8 cellular contexts compared by ENCODE assay signal in genomic region chr17:74212262-74212912, GRCh38. TPM values are rescaled to one million over a fixed set of nuclear protein-coding genes. Genes with fewer than 3 reads are reported as not detected.
A peak's percentile ranks its signal among the peaks of the same experiment; 100 is the strongest.
DNase-seq lines count a peak whose midpoint lies in the region; ATAC-seq and TF ChIP-seq lines count a peak whose summit lies in the region.

No MANE protein-coding gene starts in this region.

- no CpG with 5 or more reads among the region's 44 CpGs for WGBS in mesendoderm (ENCODE audit: extremely low coverage, insufficient coverage, low lambda C conversion rate)

- peak overlapping the region; percentile 81 for H3K23ac ChIP-seq in mesendoderm (ENCODE audit: low read length)

- no peak overlapping the region for H2BK5ac ChIP-seq in mesendoderm (ENCODE audit: low read length)

- ATAC-seq in GM21526 (IDR thresholded peaks at IDR 0.05; ENCODE audit: low FRiP score, unreplicated experiment): peak; percentile 11
- ATAC-seq in upper lobe of right lung: peak; percentile 0
- no peak for ATAC-seq in HG02970 (IDR thresholded peaks at IDR 0.05; ENCODE audit: low FRiP score, unreplicated experiment)

- no peak overlapping the region for H4K5ac ChIP-seq in mesendoderm (ENCODE audit: low read length)

- no peak for TF ChIP-seq CTCF in 22Rv1 (IDR thresholded peaks at IDR 0.05)
- TF ChIP-seq CTCF in upper lobe of right lung (IDR thresholded peaks at IDR 0.05): no peak

- DNase-seq in SJSA1 (ENCODE audit: low read depth in 1 of 2, low spot score in 2 of 2) (peak in 1 of 2 experiments; percentile 34), mesendoderm (no peak), upper lobe of right lung (no peak), NAMALWA (ENCODE audit: low spot score) (no peak)

- peak overlapping the region; percentile 41 for H3K4me3 ChIP-seq in SJSA1
- no peak overlapping the region for H3K4me3 ChIP-seq in mesendoderm (ENCODE audit: low read length)
- H3K4me3 ChIP-seq in upper lobe of right lung: peak overlapping the region; percentile 71

- H3K56ac ChIP-seq in mesendoderm (ENCODE audit: low read length): peak overlapping the region; percentile 58

- H2BK15ac ChIP-seq in mesendoderm (replicated peaks; ENCODE audit: low read depth): no peak overlapping the region

- peak overlapping the region; percentile 99 for H3K4me3 Mint-ChIP-seq in dendritic cell treated with granulocyte-macrophage colony-stimulating factor and Interleukin-4, amounts not matched to agents 40 ng/mL and 50 ng/mL, for 4 days

- H3K4me1 Mint-ChIP-seq in dendritic cell treated with granulocyte-macrophage colony-stimulating factor and Interleukin-4, amounts not matched to agents 40 ng/mL and 50 ng/mL, for 4 days (ENCODE audit: low read depth): peaks cover 87% of the 10 kb centered on the region

- H3K27me3 ChIP-seq in SJSA1 (replicated peaks) (peaks cover 14% of the 10 kb centered on the region), mesendoderm (ENCODE audit: insufficient read depth, low read length, poor library complexity) (peaks cover 2% of the 10 kb centered on the region), upper lobe of right lung (no peaks in the 10 kb centered on the region)

- H3K27me3 Mint-ChIP-seq in dendritic cell treated with granulocyte-macrophage colony-stimulating factor and Interleukin-4, amounts not matched to agents 40 ng/mL and 50 ng/mL, for 4 days: no peaks in the 10 kb centered on the region

- H3K18ac ChIP-seq in mesendoderm (ENCODE audit: low read length): no peak overlapping the region

- peaks cover 94% of the 10 kb centered on the region for H3K36me3 Mint-ChIP-seq in dendritic cell treated with granulocyte-macrophage colony-stimulating factor and Interleukin-4, amounts not matched to agents 40 ng/mL and 50 ng/mL, for 4 days (ENCODE audit: low read depth)

- H3K9ac ChIP-seq in mesendoderm (ENCODE audit: low read length): peak overlapping the region; percentile 51

- H2AK5ac ChIP-seq in mesendoderm (ENCODE audit: low read length): no peak overlapping the region

- peaks cover 8% of the 10 kb centered on the region for H3K79me2 ChIP-seq in mesendoderm (ENCODE audit: control insufficient read depth, insufficient read depth, low read length)

- H3K27ac ChIP-seq in 22Rv1: peak overlapping the region; percentile 60
- H3K27ac ChIP-seq in SJSA1: no peak overlapping the region
- H3K27ac ChIP-seq in mesendoderm (ENCODE audit: low read depth, low read length): no peak overlapping the region
- peak overlapping the region; percentile 80 for H3K27ac ChIP-seq in upper lobe of right lung

- H2BK120ac ChIP-seq in mesendoderm (ENCODE audit: low read depth, low read length): no peak overlapping the region

- H3K79me1 ChIP-seq in mesendoderm (ENCODE audit: low read length): peaks cover 3% of the 10 kb centered on the region

- peaks cover 49% of the 10 kb centered on the region for H3K36me3 ChIP-seq in SJSA1
- H3K36me3 ChIP-seq in mesendoderm (ENCODE audit: control insufficient read depth, insufficient read depth, low read length): peaks cover 10% of the 10 kb centered on the region
- peaks cover 36% of the 10 kb centered on the region for H3K36me3 ChIP-seq in upper lobe of right lung

- H3K9me3 ChIP-seq in SJSA1 (replicated peaks) (no peaks in the 10 kb centered on the region), upper lobe of right lung (no peaks in the 10 kb centered on the region)

- H3K4me1 ChIP-seq in SJSA1 (replicated peaks): peaks cover 22% of the 10 kb centered on the region
- H3K4me1 ChIP-seq in mesendoderm (ENCODE audit: control insufficient read depth, low read depth, low read length): peaks cover 8% of the 10 kb centered on the region
- peaks cover 36% of the 10 kb centered on the region for H3K4me1 ChIP-seq in upper lobe of right lung

- no peak overlapping the region for H3K4ac ChIP-seq in mesendoderm (ENCODE audit: low read depth, low read length)

- H4K8ac ChIP-seq in mesendoderm (ENCODE audit: low read depth, low read length): no peak overlapping the region

- H3K4me2 ChIP-seq in mesendoderm (ENCODE audit: low read length): peak overlapping the region; percentile 46

- no peaks in the 10 kb centered on the region for H3K9me3 Mint-ChIP-seq in dendritic cell treated with granulocyte-macrophage colony-stimulating factor and Interleukin-4, amounts not matched to agents 40 ng/mL and 50 ng/mL, for 4 days

- peak overlapping the region; percentile 93 for H3K27ac Mint-ChIP-seq in dendritic cell treated with granulocyte-macrophage colony-stimulating factor and Interleukin-4, amounts not matched to agents 40 ng/mL and 50 ng/mL, for 4 days

- intact Hi-C loops in dendritic cell treated with granulocyte-macrophage colony-stimulating factor and Interleukin-4, amounts not matched to agents 40 ng/mL and 50 ng/mL, for 4 days (cut with micrococcal nuclease): loop anchor here (2.0 to 5.0 kb wide), 3 partner anchors 28 to 150 kb away; partner anchors contain the start of gene BTBD17
- intact Hi-C loops in upper lobe of right lung (cut with DNase I): loop anchor here (5.0 kb wide), 1 partner anchor 85 kb away; no protein-coding TSS in a partner anchor

RNA-seq across cellular contexts. Expression of gene TTYH2, which starts 1.0 kb away (rescaled TPM):
- total RNA-seq in SJSA1 (2014; rRNA removed; shearing (Covaris generic)): 0.06 and 0.50 TPM in 2 replicates
- polyA plus RNA-seq in mesendoderm (2013, experiment 1 of 2): 1.2 TPM
- polyA plus RNA-seq in mesendoderm (2013, experiment 2 of 2): 1.1 TPM
- 7.4 TPM for total RNA-seq in upper lobe of right lung

RNA-seq across cellular contexts. Expression of gene RPL38, which starts 8.9 kb away (rescaled TPM):
- 353 and 435 TPM in 2 replicates for total RNA-seq in SJSA1 (2014; rRNA removed; shearing (Covaris generic))
- polyA plus RNA-seq in mesendoderm (2013, experiment 1 of 2): 4,842 TPM
- polyA plus RNA-seq in mesendoderm (2013, experiment 2 of 2): 4,757 TPM
- 659 TPM for total RNA-seq in upper lobe of right lung

Comparison
In these comparisons a context has a peak if more than half of its experiments do, and no peak if none do; other contexts are left out.
1. H3K27ac ChIP-seq: peak in 22Rv1 (single experiment) and upper lobe of right lung (single experiment); none in SJSA1 (single experiment) and mesendoderm (single experiment).